In genomic region chr19:42269518-42270345, GRCh38 we compare ENCODE assay signal across 8 cellular contexts. TPM values are rescaled to one million over a fixed set of nuclear protein-coding genes. Genes with fewer than 3 reads are reported as not detected.
DNase-seq lines count a peak whose midpoint lies in the region; ATAC-seq and TF ChIP-seq lines count a peak whose summit lies in the region.

No MANE protein-coding gene starts in this region.

- H3K4me3 Mint-ChIP-seq in chondrocyte (ENCODE audit: unreplicated experiment) (no peak overlapping the region), mesothelial cell of epicardium (peak overlapping the region; percentile 82)

- H3K36me3 Mint-ChIP-seq in chondrocyte (ENCODE audit: low read depth) (peaks cover 6% of the 10 kb centered on the region), mesothelial cell of epicardium (peaks cover 7% of the 10 kb centered on the region)

- H3K27ac ChIP-seq in 22Rv1: peak overlapping the region; percentile 85

- H3K9me3 Mint-ChIP-seq in chondrocyte (ENCODE audit: low read depth): no peaks in the 10 kb centered on the region
- H3K9me3 Mint-ChIP-seq in mesothelial cell of epicardium: no peaks in the 10 kb centered on the region

- no peak for DNase-seq in HFF-Myc (ENCODE audit: extremely low read depth, low read depth)
- DNase-seq in chondrocyte (ENCODE audit: low spot score): no peak
- DNase-seq in mesothelial cell of epicardium (ENCODE audit: low spot score in 2 of 2, unreplicated experiment in 2 of 2): no peak
- no peak for DNase-seq in NCI-H1694 treated with DMSO at 0.1 percent for 48 hours (lab: John Stamatoyannopoulos, UW)
- no peak for DNase-seq in nucleus accumbens (lab: John Stamatoyannopoulos, UW)

- H3K27ac Mint-ChIP-seq in chondrocyte (ENCODE audit: unreplicated experiment) (peak overlapping the region; percentile 97), mesothelial cell of epicardium (peak overlapping the region; percentile 96)

- peaks cover 24% of the 10 kb centered on the region for H3K4me1 Mint-ChIP-seq in chondrocyte (ENCODE audit: low read depth)
- H3K4me1 Mint-ChIP-seq in mesothelial cell of epicardium: peaks cover 27% of the 10 kb centered on the region

- H3K4me3 ChIP-seq in HFF-Myc (replicated peaks; ENCODE audit: low read depth, low read length): peak overlapping the region; percentile 69

- TF ChIP-seq CTCF in 22Rv1 (IDR thresholded peaks at IDR 0.05) (no peak), HFF-Myc (IDR thresholded peaks at IDR 0.05; ENCODE audit: low read depth, low read length, missing control alignments) (no peak), chondrocyte (IDR thresholded peaks at IDR 0.05) (no peak), mesothelial cell of epicardium (IDR thresholded peaks at IDR 0.05; ENCODE audit: unreplicated experiment) (no peak)

- H3K27me3 Mint-ChIP-seq in chondrocyte (ENCODE audit: low read depth): no peaks in the 10 kb centered on the region
- no peaks in the 10 kb centered on the region for H3K27me3 Mint-ChIP-seq in mesothelial cell of epicardium (ENCODE audit: low read depth)

- ATAC-seq in HG02759 (IDR thresholded peaks at IDR 0.05; ENCODE audit: unreplicated experiment) (no peak), GM19351 (IDR thresholded peaks at IDR 0.05; ENCODE audit: unreplicated experiment) (no peak)

RNA-seq across cellular contexts. Expression of gene CIC, which starts 0.7 kb away (rescaled TPM):
- total RNA-seq in chondrocyte (83.6 to 101 TPM (median 86.3 TPM) in 3 replicates), mesothelial cell of epicardium (84.0 to 90.9 TPM (median 90.8 TPM) in 3 replicates)

RNA-seq across cellular contexts. Expression of gene ERF, which starts 14.8 kb away (rescaled TPM):
- total RNA-seq in chondrocyte (64.5 to 74.6 TPM (median 71.7 TPM) in 3 replicates), mesothelial cell of epicardium (90.4 to 106 TPM (median 92.1 TPM) in 3 replicates)

RNA-seq across cellular contexts. Expression of gene GSK3A, which starts 27.3 kb away (rescaled TPM):
- total RNA-seq in chondrocyte (38.9 to 43.6 TPM (median 42.0 TPM) in 3 replicates), mesothelial cell of epicardium (42.9 to 45.5 TPM (median 44.6 TPM) in 3 replicates)

RNA-seq across cellular contexts. Expression of gene PRR19, which starts 32.2 kb away (rescaled TPM):
- total RNA-seq in chondrocyte (0.24 to 1.7 TPM (median 0.82 TPM) in 3 replicates), mesothelial cell of epicardium (1.3 to 2.0 TPM (median 1.7 TPM) in 3 replicates)

RNA-seq across cellular contexts. Expression of gene PAFAH1B3, which starts 32.7 kb away (rescaled TPM):
- total RNA-seq in chondrocyte: 15.2 to 32.9 TPM (median 31.1 TPM) in 3 replicates
- total RNA-seq in mesothelial cell of epicardium: 81.2 to 91.0 TPM (median 88.5 TPM) in 3 replicates
